25 cellular contexts compared by ENCODE assay signal in genomic region chr4:84899616-84900015, GRCh38.
A peak's percentile ranks its signal among the peaks of the same experiment; 100 is the strongest.
DNase-seq lines count a peak whose midpoint lies in the region; ATAC-seq, FAIRE-seq and TF ChIP-seq lines count a peak whose summit lies in the region.
"Had no signal": no experiment of that assay in that cellular context is flagged by ENCODE, and none has a peak within 500 bp of the region (broad histone marks: within the 10 kb centered on the region; RNA-seq: fewer than 3 reads in every experiment).

No MANE protein-coding gene starts in this region.

- no peak for TF ChIP-seq RAD21 in K562 (CRISPR knock-in tag; conservative IDR thresholded peaks at IDR 0.05 in 1 of 2, IDR thresholded peaks at IDR 0.05 in 1 of 2)

- no peak for TF ChIP-seq POLR2A in K562 (conservative IDR thresholded peaks at IDR 0.05)

- ATAC-seq in K562 (no peak), GM21825 (IDR thresholded peaks at IDR 0.05; ENCODE audit: unreplicated experiment) (no peak)
- ATAC-seq: GM12878 had no signal

- 0 out of 2 replicates have a peak, but pooled peaks cover 3% of the 10 kb centered on the region for H3K4me1 ChIP-seq in HEK293 (ENCODE audit: control insufficient read depth, insufficient read depth, low read length)
- H3K4me1 ChIP-seq in K562 (replicated peaks in 1 of 2; ENCODE audit: control insufficient read depth in 2 of 2, insufficient read depth in 2 of 2, low read length in 2 of 2) = no peaks in the 10 kb centered on the region
- H3K4me1 ChIP-seq: BLaER1 had no signal

- no peak for DNase-seq in K562 (ENCODE audit: extremely low read depth in 1 of 4, low spot score in 3 of 4)
- DNase-seq in effector CD4-positive, alpha-beta T cell = no peak
- DNase-seq: 8988T; ACHN; BE2C; C1 segment of cervical spinal cord; CD4-positive, alpha-beta memory T cell; CD4-positive, CD25-positive, alpha-beta regulatory T cell; CD8-positive, alpha-beta memory T cell; COR-L47; DMS 273 treated with DMSO at 0.1 percent for 48 hours; DMS153; DMS53; DMS79; DND-41; EL; GDM1 had no signal

- H3K9me3 ChIP-seq in HEK293 (ENCODE audit: control insufficient read depth, insufficient read depth, low read depth, low read length) = no peaks in the 10 kb centered on the region
- no peaks in the 10 kb centered on the region for H3K9me3 ChIP-seq in K562 (replicated peaks; ENCODE audit: control insufficient read depth, insufficient read depth, low read depth, low read length)
- H3K9me3 ChIP-seq: BE2C, BLaER1 had no signal

- no peak for FAIRE-seq in K562 (lab: Jason Lieb, UNC)
- FAIRE-seq: A204.1, GM12878, GM12892, GM18507 had no signal

- H3K79me2 ChIP-seq in K562 (ENCODE audit: control insufficient read depth, insufficient read depth, low read length) = no peaks in the 10 kb centered on the region

- TF ChIP-seq EP300 in K562 (IDR thresholded peaks at IDR 0.05; ENCODE audit: low read length) = no peak

- peaks cover 0 to 7% of the 10 kb centered on the region in 2 experiments; a peak in 2 of 3 replicates for H3K36me3 ChIP-seq in HEK293 (ENCODE audit: control insufficient read depth in 2 of 2, insufficient read depth in 1 of 2, low read length in 2 of 2)
- no peaks in the 10 kb centered on the region for H3K36me3 ChIP-seq in K562 (ENCODE audit: control insufficient read depth, insufficient read depth, low read length)
- H3K36me3 ChIP-seq: BE2C had no signal

- no peaks in the 10 kb centered on the region for H3K9me1 ChIP-seq in K562 (ENCODE audit: control insufficient read depth, insufficient read depth, low read length)

- no peak for TF ChIP-seq CTCF in HEK293 (tag by site-specific recombination; IDR thresholded peaks at IDR 0.05)
- TF ChIP-seq CTCF in VCaP (conservative IDR thresholded peaks at IDR 0.05) = no peak
- no peak for TF ChIP-seq CTCF in K562 (IDR thresholded peaks at IDR 0.05 in 2 of 3, conservative IDR thresholded peaks at IDR 0.05 in 1 of 3; ENCODE audit: insufficient read depth in 2 of 3, low read depth in 1 of 3, low read length in 3 of 3)

- intact Hi-C loops in K562 (cut with micrococcal nuclease) = no loop called here

- BruUV-seq in K562 (replicated peaks; lab: Mats Ljungman, UMichigan) = no TSS peak

- H4K20me1 ChIP-seq in K562 (replicated peaks; ENCODE audit: control insufficient read depth, insufficient read depth, low read length) = no peaks in the 10 kb centered on the region

- in situ Hi-C loops in K562 (cut with MboI) = no loop called here

- no peak overlapping the region for H3K9ac ChIP-seq in K562 (ENCODE audit: insufficient read depth in 1 of 2, low read depth in 2 of 2, low read length in 2 of 2)
- H3K9ac ChIP-seq: BLaER1 had no signal

- H3K27ac ChIP-seq in HEK293 (ENCODE audit: extremely low read depth, low read depth, low read length) (no peak overlapping the region), VCaP (peak overlapping the region; percentile 57), K562 (ENCODE audit: extremely low read depth, low read depth, low read length) (no peak overlapping the region)
- H3K27ac ChIP-seq: BLaER1 had no signal

- CTCF ChIA-PET in HEK293 (lab: Yijun Ruan, JAX) = interaction anchor here (1.1 kb wide), 1 partner anchor 29 kb away, joined by 3 read pairs; no protein-coding TSS in a partner anchor
- CTCF ChIA-PET in K562 (lab: Yijun Ruan, JAX; ENCODE audit: low intra/inter-chr PET ratio) = no interaction called here

- H3K4me3 ChIP-seq in HEK293 (ENCODE audit: low read depth, low read length) = no peak overlapping the region
- H3K4me3 ChIP-seq in K562 = no peak overlapping the region
- H3K4me3 ChIP-seq: BLaER1, GM12878 had no signal

- no peak overlapping the region for H2AFZ ChIP-seq in K562 (ENCODE audit: low read depth, low read length)

- POLR2A ChIA-PET in HEK293 (lab: Yijun Ruan, JAX) = no interaction called here
- POLR2A ChIA-PET in K562 (lab: Yijun Ruan, JAX) = no interaction called here

- H3K4me2 ChIP-seq in K562 (ENCODE audit: insufficient read depth, low read length) = no peak overlapping the region
- H3K4me2 ChIP-seq: BLaER1 had no signal

- no peaks in the 10 kb centered on the region for H3K27me3 ChIP-seq in K562 (ENCODE audit: control insufficient read depth in 2 of 2, insufficient read depth in 2 of 2, low read length in 2 of 2)
- H3K27me3 ChIP-seq: BE2C, BLaER1 had no signal

- 54% methylated on average over 3 of the region's 3 CpGs for WGBS in K562 (ENCODE audit: insufficient coverage, low coverage, missing lambda C conversion rate)

TF ChIP-seq in HEK293, 187 proteins besides CTCF, POLR2A, EP300 and RAD21:
- no peak for TF ChIP-seq KLF9 (tag by site-specific recombination; IDR thresholded peaks at IDR 0.05; ENCODE audit: low read depth)
- no peak for TF ChIP-seq ZNF677 (tag by site-specific recombination; IDR thresholded peaks at IDR 0.05)
- TF ChIP-seq ZNF37A (tag by site-specific recombination; IDR thresholded peaks at IDR 0.05) = no peak
- peak; percentile 51; the same call in 1 of the 2 replicates for TF ChIP-seq ZNF121 (tag by site-specific recombination; IDR thresholded peaks at IDR 0.05)
- TF ChIP-seq, protein P1, sequence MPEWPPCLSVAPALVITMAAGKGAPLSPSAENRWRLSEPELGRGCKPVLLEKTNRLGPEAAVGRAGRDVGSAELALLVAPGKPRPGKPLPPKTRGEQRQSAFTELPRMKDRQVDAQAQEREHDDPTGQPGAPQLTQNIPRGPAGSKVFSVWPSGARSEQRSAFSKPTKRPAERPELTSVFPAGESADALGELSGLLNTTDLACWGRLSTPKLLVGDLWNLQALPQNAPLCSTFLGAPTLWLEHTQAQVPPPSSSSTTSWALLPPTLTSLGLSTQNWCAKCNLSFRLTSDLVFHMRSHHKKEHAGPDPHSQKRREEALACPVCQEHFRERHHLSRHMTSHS (tag by site-specific recombination; IDR thresholded peaks at IDR 0.05) = no peak
- TF ChIP-seq GLI2 (tag by site-specific recombination; IDR thresholded peaks at IDR 0.05; ENCODE audit: borderline replicate concordance, low read depth) = no peak
TF ChIP-seq in HEK293: peak in this region for 1.

TF ChIP-seq in K562, 482 proteins besides CTCF, POLR2A, EP300 and RAD21:
- 0 out of 2 replicates have a peak, but pooled peaks have one; percentile 17 for TF ChIP-seq ZNF121 (CRISPR knock-in tag; conservative IDR thresholded peaks at IDR 0.05)
- TF ChIP-seq L3MBTL2 (IDR thresholded peaks at IDR 0.05) = no peak

Comparison
In these comparisons a context has a peak if more than half of its experiments do, and no peak if none do; other contexts are left out.
1. Of the 44 proteins assayed by ChIP-seq in both K562 and HEK293: peak only in K562: none; only in HEK293: none; in both: ZNF121; in neither: 43.